15 cellular contexts compared by ENCODE assay signal in genomic region chr18:56200381-56200831, GRCh38.
A peak's percentile ranks its signal among the peaks of the same experiment; 100 is the strongest.
DNase-seq lines count a peak whose midpoint lies in the region; ATAC-seq and TF ChIP-seq lines count a peak whose summit lies in the region.
"Had no signal": no experiment of that assay in that cellular context is flagged by ENCODE, and none has a peak within 500 bp of the region (broad histone marks: within the 10 kb centered on the region; RNA-seq: fewer than 3 reads in every experiment).

No MANE protein-coding gene starts in this region.

- H3K36me3 Mint-ChIP-seq in nephron (ENCODE audit: low read depth) (no peaks in the 10 kb centered on the region), neural progenitor cell (no peaks in the 10 kb centered on the region)

- no peaks in the 10 kb centered on the region for H3K27me3 ChIP-seq in neural progenitor cell
- H3K27me3 ChIP-seq: body of pancreas, Peyer's patch, tibial nerve had no signal

- peak overlapping the region in 2 of 3 experiments; percentile 21 to 67 for H3K27ac Mint-ChIP-seq in nephron
- H3K27ac Mint-ChIP-seq in neural progenitor cell, result no peak overlapping the region
- H3K27ac Mint-ChIP-seq: CD4-positive, alpha-beta T cell had no signal

- no peak for ATAC-seq in GM21526 (IDR thresholded peaks at IDR 0.05; ENCODE audit: low FRiP score, unreplicated experiment)
- ATAC-seq: body of pancreas had no signal

- H3K9ac ChIP-seq in neural progenitor cell, result no peak overlapping the region

- peaks cover 10% of the 10 kb centered on the region for H3K4me1 Mint-ChIP-seq in nephron
- peaks cover 10% of the 10 kb centered on the region for H3K4me1 Mint-ChIP-seq in neural progenitor cell
- H3K4me1 Mint-ChIP-seq: H9 had no signal

- no peak overlapping the region for H3K4me2 ChIP-seq in neural progenitor cell

- H3K4me1 ChIP-seq in neural progenitor cell, result no peaks in the 10 kb centered on the region
- H3K4me1 ChIP-seq: Peyer's patch had no signal

- H3K79me2 ChIP-seq in neural progenitor cell (ENCODE audit: low read depth), result no peaks in the 10 kb centered on the region

- peak; percentile 76 for DNase-seq in AG20443 (ENCODE audit: low spot score)
- peak; percentile 79 for DNase-seq in M059J (ENCODE audit: low read depth)
- peak; percentile 58 for DNase-seq in epithelial cell of esophagus (ENCODE audit: low read depth)
- DNase-seq in activated CD4-positive, alpha-beta T cell treated with anti-CD3 and anti-CD28 coated beads for 4 hours, result no peak
- DNase-seq in mesenteric fat pad (ENCODE audit: low spot score), result no peak
- DNase-seq in neural progenitor cell (ENCODE audit: low spot score), result no peak
- DNase-seq: body of pancreas; CD4-positive, alpha-beta T cell; foreskin melanocyte; H9; NCI-H2227 treated with DMSO at 0.1 percent for 48 hours; Peyer's patch had no signal

- no peaks in the 10 kb centered on the region for H3F3A ChIP-seq in neural progenitor cell (ENCODE audit: low read depth)

- no peaks in the 10 kb centered on the region for H3K9me3 ChIP-seq in neural progenitor cell (ENCODE audit: low read depth)
- H3K9me3 ChIP-seq: body of pancreas, Peyer's patch had no signal

- no peaks in the 10 kb centered on the region for H4K20me1 ChIP-seq in neural progenitor cell (ENCODE audit: low read depth)

- H2AFZ ChIP-seq in neural progenitor cell (replicated peaks), result no peak overlapping the region

- H3K4me3 ChIP-seq in epithelial cell of esophagus (ENCODE audit: low read length) (no peak overlapping the region), neural progenitor cell (no peak overlapping the region)
- H3K4me3 ChIP-seq: body of pancreas, Peyer's patch, tibial nerve had no signal

- no peak overlapping the region for H3K27ac ChIP-seq in neural progenitor cell
- H3K27ac ChIP-seq: body of pancreas had no signal

- H3K27me3 Mint-ChIP-seq in nephron (ENCODE audit: low read depth) (peaks cover 3% of the 10 kb centered on the region), neural progenitor cell (ENCODE audit: insufficient read depth, low read depth) (peaks cover 5% of the 10 kb centered on the region)
- H3K27me3 Mint-ChIP-seq: CD4-positive, alpha-beta T cell had no signal

- no peaks in the 10 kb centered on the region for H3K36me3 ChIP-seq in neural progenitor cell
- H3K36me3 ChIP-seq: Peyer's patch, tibial nerve had no signal

- H3K4me3 Mint-ChIP-seq in nephron (no peak overlapping the region), neural progenitor cell (no peak overlapping the region)
- H3K4me3 Mint-ChIP-seq: CD4-positive, alpha-beta T cell; H9 had no signal

- H3K9me3 Mint-ChIP-seq in nephron (peaks cover 9% of the 10 kb centered on the region), neural progenitor cell (no peaks in the 10 kb centered on the region)
- H3K9me3 Mint-ChIP-seq: CD4-positive, alpha-beta T cell had no signal

- no peak for TF ChIP-seq CTCF in epithelial cell of esophagus (IDR thresholded peaks at IDR 0.05; ENCODE audit: insufficient read depth, low read depth, low read length, missing control alignments)
- no peak for TF ChIP-seq CTCF in nephron (IDR thresholded peaks at IDR 0.05; ENCODE audit: unreplicated experiment in 3 of 3)
- TF ChIP-seq CTCF in neural progenitor cell (IDR thresholded peaks at IDR 0.05), result no peak

Comparison
In these comparisons a context has a peak if more than half of its experiments do, and no peak if none do; other contexts are left out.
1. DNase-seq: peak in AG20443 (single experiment), M059J (single experiment) and epithelial cell of esophagus (single experiment); none in activated CD4-positive, alpha-beta T cell treated with anti-CD3 and anti-CD28 coated beads for 4 hours (0 of 2), mesenteric fat pad (single experiment) and neural progenitor cell (single experiment).